25 cellular contexts compared by ENCODE assay signal in the genomic region with DNA sequence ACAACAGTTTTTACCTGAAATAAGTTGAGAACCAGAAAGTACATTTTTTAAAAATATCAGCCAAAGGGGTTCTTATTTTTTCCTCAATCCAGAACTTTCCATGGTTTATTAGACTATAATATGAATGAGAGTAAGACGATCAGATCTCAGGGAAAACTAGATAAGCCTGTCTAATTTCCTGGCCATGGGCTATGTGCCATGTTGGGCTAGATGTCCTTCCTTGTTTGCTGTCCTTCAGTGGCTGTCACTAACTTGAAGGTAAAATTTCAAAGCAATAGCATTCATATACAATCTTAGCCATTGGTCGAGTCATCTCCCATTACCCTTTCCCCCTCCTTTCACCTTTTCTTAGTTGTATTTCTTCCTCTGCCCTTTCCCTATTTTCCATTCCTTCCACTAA.
"Had no signal": no experiment of that assay in that cellular context is flagged by ENCODE, and none has a peak within 500 bp of the region (broad histone marks: within the 10 kb centered on the region; RNA-seq: fewer than 3 reads in every experiment).

No MANE protein-coding gene starts in this region.

- H3K4me1 ChIP-seq: foreskin keratinocyte, parathyroid adenoma, psoas muscle, right lobe of liver, suprapubic skin, thyroid gland had no signal

- ATAC-seq: foreskin keratinocyte; left cardiac atrium; psoas muscle; right lobe of liver; stimulated activated effector memory CD8-positive, alpha-beta T cell treated with anti-CD3 and anti-CD28 coated beads, Interleukin-12 subunit alpha, Interleukin-12 subunit beta, amount 100 ng/mL, for 72 hours; stimulated activated naive CD8-positive, alpha-beta T cell treated with anti-CD3 and anti-CD28 coated beads, Interleukin-15, Interleukin-2, amounts not matched to agents 100 U/mL and 50 U/mL, for 24 hours had no signal

- H3K79me2 ChIP-seq: parathyroid adenoma had no signal

- DNase-seq: effector CD4-positive, alpha-beta T cell; endodermal cell; erythroblast; foreskin keratinocyte; kidney; left cardiac atrium; left ventricle myocardium inferior; mesenchymal stem cell; midbrain; naive B cell; psoas muscle; retina; right lobe of liver; stimulated activated CD4-positive, alpha-beta T cell treated with anti-CD3 and anti-CD28 coated beads, Interleukin-4, amount 100 ng/mL, for 1 hour; stimulated activated CD8-positive, alpha-beta memory T cell treated with anti-CD3 and anti-CD28 coated beads, Interleukin-4, amount 100 ng/mL, for 48 hours; stimulated activated naive CD8-positive, alpha-beta T cell treated with anti-CD3 and anti-CD28 coated beads, Interleukin-15, Interleukin-2, amounts not matched to agents 100 U/mL and 50 U/mL, for 24 hours; thyroid gland had no signal

- H3K4me3 ChIP-seq: left ventricle myocardium inferior, lung, psoas muscle, right lobe of liver, suprapubic skin, thyroid gland had no signal

- H3K4me1 Mint-ChIP-seq: naive B cell; stimulated activated effector memory CD8-positive, alpha-beta T cell treated with anti-CD3 and anti-CD28 coated beads, Interleukin-12 subunit alpha, Interleukin-12 subunit beta, amount 100 ng/mL, for 72 hours had no signal

- H3K27ac ChIP-seq: foreskin keratinocyte, left ventricle myocardium inferior, parathyroid adenoma, psoas muscle, right lobe of liver, suprapubic skin, thyroid gland had no signal

- H3K36me3 ChIP-seq: left ventricle myocardium inferior, right lobe of liver, suprapubic skin, thyroid gland had no signal

- H3K9me3 Mint-ChIP-seq: endodermal cell; naive B cell; nephron; stimulated activated effector memory CD8-positive, alpha-beta T cell treated with anti-CD3 and anti-CD28 coated beads, Interleukin-12 subunit alpha, Interleukin-12 subunit beta, amount 100 ng/mL, for 72 hours; type B pancreatic cell had no signal

- H2AFZ ChIP-seq: parathyroid adenoma had no signal

- H3K27me3 ChIP-seq: foreskin keratinocyte, right lobe of liver, suprapubic skin, thyroid gland had no signal

- H3K36me3 Mint-ChIP-seq: naive B cell; stimulated activated effector memory CD8-positive, alpha-beta T cell treated with anti-CD3 and anti-CD28 coated beads, Interleukin-12 subunit alpha, Interleukin-12 subunit beta, amount 100 ng/mL, for 72 hours; type B pancreatic cell had no signal

- H3K9ac ChIP-seq: parathyroid adenoma had no signal

- H3K9me3 ChIP-seq: left ventricle myocardium inferior, psoas muscle, right lobe of liver, suprapubic skin, thyroid gland had no signal

- FAIRE-seq: endothelial cell of umbilical vein, kidney, urothelium cell line had no signal

- H3K27ac Mint-ChIP-seq: endodermal cell; stimulated activated effector memory CD8-positive, alpha-beta T cell treated with anti-CD3 and anti-CD28 coated beads, Interleukin-12 subunit alpha, Interleukin-12 subunit beta, amount 100 ng/mL, for 72 hours; type B pancreatic cell had no signal

- H3K4me3 Mint-ChIP-seq: endodermal cell; naive B cell; nephron; stimulated activated effector memory CD8-positive, alpha-beta T cell treated with anti-CD3 and anti-CD28 coated beads, Interleukin-12 subunit alpha, Interleukin-12 subunit beta, amount 100 ng/mL, for 72 hours; type B pancreatic cell had no signal
